ENCODE assay signal across 8 cellular contexts in genomic region chr6:136789440-136789839, GRCh38. TPM values are rescaled to one million over a fixed set of nuclear protein-coding genes. Genes with fewer than 3 reads are reported as not detected.
DNase-seq lines count a peak whose midpoint lies in the region; ATAC-seq and TF ChIP-seq lines count a peak whose summit lies in the region.
"Not testable (repeated sequence)": the region's sequence is repeated elsewhere in the genome, so short reads cannot be mapped to it uniquely, and the experiment has no call there.

No MANE protein-coding gene starts in this region.

- CTCF ChIA-PET in AG04450 (lab: Charles Lee): interaction anchor here (0.6 to 7.6 kb wide), 5 partner anchors 49 to 201 kb away, joined by 3 to 221 read pairs (median 6); no protein-coding TSS in a partner anchor

- peak overlapping the region; percentile 47 for H3K27ac ChIP-seq in AG04450 (ENCODE audit: low read depth, low read length)
- peak overlapping the region in 3 of 4 donors; percentile 96 to 99 (median 98) for H3K27ac ChIP-seq in body of pancreas
- H3K27ac ChIP-seq in esophagus squamous epithelium: peak overlapping the region in 3 of 4 donors; percentile 71 to 96 (median 93)
- peak overlapping the region; percentile 91 to 96 for H3K27ac ChIP-seq in testis

- intact Hi-C loops in body of pancreas (cut with DNase I); esophagus squamous epithelium (cut with DNase I); natural killer cell (cut with micrococcal nuclease); testis (cut with DNase I; ENCODE audit: low total_unique reads): not testable (repeated sequence)

- not testable (repeated sequence) for H3K36me3 ChIP-seq in body of pancreas (replicated peaks in 1 of 2; ENCODE audit: insufficient read depth in 1 of 2, low read depth in 2 of 2); esophagus squamous epithelium; testis (ENCODE audit: low read depth, missing control alignments)

- ATAC-seq in activated T-cell treated with anti-CD3 and anti-CD28 coated beads, Interleukin-2, amount 50 U/mL, for 4 hours; body of pancreas; natural killer cell: not testable (repeated sequence)

- H3K4me3 Mint-ChIP-seq in T-helper 1 cell treated with Interleukin-12 subunit alpha and Interleukin-12 subunit beta and Interleukin-4 antibody, amounts not matched to agents 30 μg/mL and 1 μg/mL, for 36 hours: peak overlapping the region; percentile 99
- H3K4me3 Mint-ChIP-seq in activated T-cell treated with anti-CD3 and anti-CD28 coated beads, Interleukin-2, amount 50 U/mL, for 4 hours: peak overlapping the region; percentile 94
- peak overlapping the region; percentile 59 for H3K4me3 Mint-ChIP-seq in natural killer cell

- 31 to 42% methylated on average over 3 of the region's 3 CpGs for WGBS in body of pancreas, 2 donors
- WGBS in esophagus squamous epithelium, 2 donors: 84% methylated on average over 3 of the region's 3 CpGs
- 67 to 75% methylated on average over 3 of the region's 3 CpGs for WGBS in testis, 2 donors

- H3K27ac Mint-ChIP-seq in T-helper 1 cell treated with Interleukin-12 subunit alpha and Interleukin-12 subunit beta and Interleukin-4 antibody, amounts not matched to agents 30 μg/mL and 1 μg/mL, for 36 hours: peak overlapping the region; percentile 77
- H3K27ac Mint-ChIP-seq in natural killer cell: peak overlapping the region; percentile 96 to 99

- POLR2A ChIA-PET in AG04450 (lab: Yijun Ruan, JAX): interaction anchor here (0.6 kb wide), 3 partner anchors 59 to 1859 kb away, joined by 3 read pairs; no protein-coding TSS in a partner anchor

- peak overlapping the region; percentile 96 for H3K4me3 ChIP-seq in AG04450 (ENCODE audit: low read depth, low read length)
- peak overlapping the region; percentile 97 for H3K4me3 ChIP-seq in GM12865 (ENCODE audit: low read depth, low read length)
- peak overlapping the region in 1 of 2 donors; percentile 11 for H3K4me3 ChIP-seq in body of pancreas
- H3K4me3 ChIP-seq in esophagus squamous epithelium: peak overlapping the region in 3 of 4 donors; percentile 90 to 97 (median 96)
- peak overlapping the region in 1 of 2 donors; percentile 94 for H3K4me3 ChIP-seq in testis

- TF ChIP-seq POLR2A in body of pancreas (IDR thresholded peaks at IDR 0.05); esophagus squamous epithelium (IDR thresholded peaks at IDR 0.05); testis (IDR thresholded peaks at IDR 0.05): not testable (repeated sequence)

- not testable (repeated sequence) for H3K9me3 ChIP-seq in AG04450 (ENCODE audit: control insufficient read depth, insufficient read depth, low read length); body of pancreas; esophagus squamous epithelium; testis

- H3K9me3 Mint-ChIP-seq in T-helper 1 cell treated with Interleukin-12 subunit alpha and Interleukin-12 subunit beta and Interleukin-4 antibody, amounts not matched to agents 30 μg/mL and 1 μg/mL, for 36 hours; activated T-cell treated with anti-CD3 and anti-CD28 coated beads, Interleukin-2, amount 50 U/mL, for 4 hours; natural killer cell: not testable (repeated sequence)

- not testable (repeated sequence) for DNase-seq in AG04450 (ENCODE audit: low read depth, low spot score); GM12865 (ENCODE audit: low read depth); activated T-cell treated with anti-CD3 and anti-CD28 coated beads, Interleukin-2, amount 50 U/mL, for 4 hours; body of pancreas; esophagus squamous epithelium (lab: John Stamatoyannopoulos, UW); natural killer cell; testis

- H3K27me3 ChIP-seq in AG04450 (ENCODE audit: control insufficient read depth, insufficient read depth, low read length); body of pancreas; esophagus squamous epithelium; testis: not testable (repeated sequence)

- peaks cover 30% of the 10 kb centered on the region for H3K36me3 Mint-ChIP-seq in T-helper 1 cell treated with Interleukin-12 subunit alpha and Interleukin-12 subunit beta and Interleukin-4 antibody, amounts not matched to agents 30 μg/mL and 1 μg/mL, for 36 hours (ENCODE audit: low read depth)
- not testable (repeated sequence) for H3K36me3 Mint-ChIP-seq in activated T-cell treated with anti-CD3 and anti-CD28 coated beads, Interleukin-2, amount 50 U/mL, for 4 hours (ENCODE audit: insufficient read depth); natural killer cell

- not testable (repeated sequence) for TF ChIP-seq CTCF in AG04450 (IDR thresholded peaks at IDR 0.05; ENCODE audit: low read depth, low read length); GM12865 (IDR thresholded peaks at IDR 0.05; ENCODE audit: insufficient read depth, low read depth, low read length, missing control alignments); body of pancreas (IDR thresholded peaks at IDR 0.05); esophagus squamous epithelium (IDR thresholded peaks at IDR 0.05); natural killer cell (IDR thresholded peaks at IDR 0.05); testis (IDR thresholded peaks at IDR 0.05)

- H3K4me1 ChIP-seq in body of pancreas: peaks cover 56% of the 10 kb centered on the region
- peaks cover 19 to 79% (median 45%) of the 10 kb centered on the region in 3 donors for H3K4me1 ChIP-seq in esophagus squamous epithelium
- peaks cover 37% of the 10 kb centered on the region for H3K4me1 ChIP-seq in testis

- not testable (repeated sequence) for H3K27me3 Mint-ChIP-seq in T-helper 1 cell treated with Interleukin-12 subunit alpha and Interleukin-12 subunit beta and Interleukin-4 antibody, amounts not matched to agents 30 μg/mL and 1 μg/mL, for 36 hours (ENCODE audit: low read depth); activated T-cell treated with anti-CD3 and anti-CD28 coated beads, Interleukin-2, amount 50 U/mL, for 4 hours (ENCODE audit: low read depth); natural killer cell (ENCODE audit: low read depth in 2 of 2)

- H3K4me1 Mint-ChIP-seq in T-helper 1 cell treated with Interleukin-12 subunit alpha and Interleukin-12 subunit beta and Interleukin-4 antibody, amounts not matched to agents 30 μg/mL and 1 μg/mL, for 36 hours (ENCODE audit: low read depth): peaks cover 53% of the 10 kb centered on the region
- peaks cover 70% of the 10 kb centered on the region for H3K4me1 Mint-ChIP-seq in activated T-cell treated with anti-CD3 and anti-CD28 coated beads, Interleukin-2, amount 50 U/mL, for 4 hours (ENCODE audit: low read depth)
- H3K4me1 Mint-ChIP-seq in natural killer cell: peaks cover 67 to 70% of the 10 kb centered on the region in 2 donors

RNA-seq across cellular contexts. Expression of gene MAP3K5, which starts 2.8 kb away (rescaled TPM):
- 16.1 and 17.0 TPM in 2 replicates for polyA plus RNA-seq in AG04450 (2011; rRNA removed)
- polyA minus RNA-seq in AG04450 (2011; rRNA and poly(A)+ RNA removed): 17.2 and 20.4 TPM in 2 replicates
- 10 to 100 TPM in 1 of 3 donors, 1 to 10 TPM in 2; 5.7 to 10.5 (median 7.9) TPM for total RNA-seq in activated T-cell treated with anti-CD3 and anti-CD28 coated beads, Interleukin-2, amount 50 U/mL, for 4 hours
- total RNA-seq in body of pancreas: 10 to 100 TPM; 33.7 to 36.9 TPM
- 10 to 100 TPM in 3 of 4 donors, 1 to 10 TPM in 1; 9.2 to 22.9 (median 20.9) TPM for total RNA-seq in esophagus squamous epithelium
- total RNA-seq in natural killer cell: 10 to 100 TPM; 19.7 to 36.7 (median 35.4) TPM
- total RNA-seq in testis: 10 to 100 TPM; 46.1 to 55.3 TPM
- 21.3 TPM for polyA plus RNA-seq in testis (ENCODE audit: insufficient read depth, low read depth, low replicate concordance)

RNA-seq across cellular contexts. Expression of gene PEX7, which starts 33.0 kb away (rescaled TPM):
- polyA plus RNA-seq in AG04450 (2011; rRNA removed): 6.7 and 8.9 TPM in 2 replicates
- polyA minus RNA-seq in AG04450 (2011; rRNA and poly(A)+ RNA removed): 3.3 and 4.1 TPM in 2 replicates
- 1 to 10 TPM; 4.0 to 5.1 (median 4.5) TPM for total RNA-seq in activated T-cell treated with anti-CD3 and anti-CD28 coated beads, Interleukin-2, amount 50 U/mL, for 4 hours
- 10 to 100 TPM in 1 of 2 donors, 1 to 10 TPM in 1; 8.9 to 17.9 TPM for total RNA-seq in body of pancreas
- 10 to 100 TPM in 3 of 4 donors, 1 to 10 TPM in 1; 5.4 to 14.2 (median 11.8) TPM for total RNA-seq in esophagus squamous epithelium
- 1 to 10 TPM; 2.4 to 3.6 (median 2.5) TPM for total RNA-seq in natural killer cell
- total RNA-seq in testis: 10 to 100 TPM; 16.6 to 18.5 TPM
- 28.6 TPM for polyA plus RNA-seq in testis (ENCODE audit: insufficient read depth, low read depth, low replicate concordance)

Comparison
In these comparisons a context has a peak if more than half of its experiments do, and no peak if none do; other contexts are left out.
1. H3K27ac ChIP-seq: peak in every context shown above with its lines; median percentile 98 in body of pancreas; 94 in testis; 93 in esophagus squamous epithelium; 47 in AG04450.